8 cellular contexts compared by ENCODE assay signal in the genomic region with DNA sequence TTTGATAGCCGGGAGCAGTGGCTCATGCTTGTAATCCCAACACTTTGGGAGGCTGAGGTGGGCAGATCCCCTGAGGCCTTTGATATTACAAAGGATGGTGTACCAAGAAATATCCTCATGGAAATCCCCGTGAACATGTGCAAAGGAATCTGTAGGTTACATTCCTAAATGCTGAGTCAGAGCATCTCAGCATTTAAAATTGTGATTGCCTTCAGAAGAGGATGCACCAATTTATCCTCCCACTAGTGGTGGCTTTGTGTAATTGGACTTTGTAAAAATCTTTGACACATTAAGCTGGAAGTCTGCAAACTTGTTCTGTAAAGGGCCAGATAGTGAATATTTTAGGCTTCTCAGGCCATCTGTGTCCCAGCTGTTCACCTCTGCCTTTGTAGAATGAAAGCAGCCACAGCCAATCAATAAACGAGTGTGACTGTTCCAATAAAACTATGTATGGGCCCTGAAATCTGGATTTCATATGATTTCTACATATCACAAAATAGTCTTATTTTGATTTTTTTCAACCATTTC. TPM values are rescaled to one million over a fixed set of nuclear protein-coding genes. Genes with fewer than 3 reads are reported as not detected.
A peak's percentile ranks its signal among the peaks of the same experiment; 100 is the strongest.
DNase-seq lines count a peak whose midpoint lies in the region; ATAC-seq and TF ChIP-seq lines count a peak whose summit lies in the region.

No MANE protein-coding gene starts in this region.

- POLR2A ChIA-PET in Caco-2 (lab: Charles Lee), result interaction anchor here (0.6 kb wide), 3 partner anchors 12 to 64 kb away, joined by 3 to 10 read pairs (median 3); a partner anchor contains a TSS

- peak; percentile 71 for ATAC-seq in GM19035 (IDR thresholded peaks at IDR 0.05; ENCODE audit: unreplicated experiment)

- in situ Hi-C loops in KBM-7 (cut with MboI; ENCODE audit: low pct_unique_long_range_greater_than_20kb, low sequenced_read_pairs), result no loop called here

- no TSS peak for BruUV-seq in Caco-2 (replicated peaks; lab: Mats Ljungman, UMichigan)

- H3K27me3 Mint-ChIP-seq in Caco-2 (ENCODE audit: insufficient read depth, unreplicated experiment), result no peaks in the 10 kb centered on the region

- TF ChIP-seq EP300 in sigmoid colon (IDR thresholded peaks at IDR 0.05), result no peak

- intact Hi-C loops in Caco-2 (cut with micrococcal nuclease; ENCODE audit: unreplicated experiment), result loop anchor here (1.0 to 2.0 kb wide), 3 partner anchors 37 to 249 kb away; no protein-coding TSS in a partner anchor
- intact Hi-C loops in sigmoid colon (cut with DNase I), result no loop called here

- H3K4me1 ChIP-seq in Caco-2 (peaks cover 4% of the 10 kb centered on the region; the same call in 1 of the 2 replicates), cardiac muscle cell (ENCODE audit: low read depth) (no peaks in the 10 kb centered on the region), sigmoid colon (peaks cover 0 to 7% (median 0%) of the 10 kb centered on the region in 4 donors)

- H3K9me3 ChIP-seq in Caco-2 (no peaks in the 10 kb centered on the region), cardiac muscle cell (ENCODE audit: low read depth) (no peaks in the 10 kb centered on the region), sigmoid colon (no peaks in the 10 kb centered on the region)

- no peak for TF ChIP-seq POLR2A in sigmoid colon (IDR thresholded peaks at IDR 0.05)

- H3K36me3 ChIP-seq in Caco-2 (ENCODE audit: control insufficient read depth, insufficient read depth, low read length) (peaks cover 3% of the 10 kb centered on the region), cardiac muscle cell (peaks cover 16% of the 10 kb centered on the region), sigmoid colon (peaks cover 0 to 42% (median 20%) of the 10 kb centered on the region in 4 donors)

- TF ChIP-seq CTCF in Caco-2 (IDR thresholded peaks at IDR 0.05; ENCODE audit: insufficient read depth in 1 of 2, low read depth in 1 of 2, low read length in 1 of 2, severe bottlenecking in 1 of 2, unreplicated experiment in 1 of 2), result peak; percentile 42 to 44
- TF ChIP-seq CTCF in WI38 (IDR thresholded peaks at IDR 0.05; ENCODE audit: low read depth, low read length), result peak; percentile 55
- TF ChIP-seq CTCF in cardiac muscle cell (IDR thresholded peaks at IDR 0.05; ENCODE audit: low read depth, low read length), result peak; percentile 60
- TF ChIP-seq CTCF in sigmoid colon (IDR thresholded peaks at IDR 0.05), result peak in 3 of 4 experiments; percentile 4 to 30 (median 16)

- H3K4me1 Mint-ChIP-seq in Caco-2 (ENCODE audit: low read depth, unreplicated experiment), result peaks cover 6% of the 10 kb centered on the region

- CTCF ChIA-PET in Caco-2 (lab: Charles Lee), result interaction anchor here (0.6 kb wide), 3 partner anchors 12 to 281 kb away, joined by 3 to 5 read pairs (median 3); a partner anchor contains a TSS

- peaks cover 67% of the 10 kb centered on the region for H3K36me3 Mint-ChIP-seq in Caco-2 (ENCODE audit: insufficient read depth, unreplicated experiment)

- DNase-seq in Caco-2 (peak; percentile 46 to 68), KBM-7 (peak; percentile 65), cardiac muscle cell (ENCODE audit: low read depth in 1 of 2, low spot score in 1 of 2) (peak; percentile 40 to 89), sigmoid colon (no peak), NCI-H2107 treated with DMSO at 0.1 percent for 48 hours (lab: John Stamatoyannopoulos, UW; ENCODE audit: unreplicated experiment) (no peak), DMS153 treated with DMSO at 0.1 percent for 48 hours (lab: John Stamatoyannopoulos, UW; ENCODE audit: unreplicated experiment) (no peak)

- whole genome bisulfite sequencing in sigmoid colon, 2 donors, result 45 to 62% methylated on average over 3 of the region's 3 CpGs

- H3K4me3 ChIP-seq in Caco-2 (ENCODE audit: low read depth, low read length) (no peak overlapping the region), WI38 (ENCODE audit: low read depth, low read length) (no peak overlapping the region), cardiac muscle cell (no peak overlapping the region), sigmoid colon (no peak overlapping the region)

- peak overlapping the region; percentile 50 for H3K27ac ChIP-seq in cardiac muscle cell
- no peak overlapping the region for H3K27ac ChIP-seq in sigmoid colon

- H3K27ac Mint-ChIP-seq in Caco-2 (ENCODE audit: unreplicated experiment), result peak overlapping the region; percentile 80

- no peak overlapping the region for H3K4me3 Mint-ChIP-seq in Caco-2 (ENCODE audit: unreplicated experiment)

- H3K9me3 Mint-ChIP-seq in Caco-2 (ENCODE audit: unreplicated experiment), result no peaks in the 10 kb centered on the region

- H3K27me3 ChIP-seq in Caco-2 (replicated peaks; ENCODE audit: control insufficient read depth, insufficient read depth, low read length) (no peaks in the 10 kb centered on the region), cardiac muscle cell (no peaks in the 10 kb centered on the region), sigmoid colon (no peaks in the 10 kb centered on the region)

RNA-seq across cellular contexts. Expression of a gene that starts 11.8 kb away (rescaled TPM):
- total RNA-seq in Caco-2 (2022), result 104 and 105 TPM in 2 replicates
- 77.0 and 143 TPM in 2 replicates for total RNA-seq in cardiac muscle cell
- polyA plus RNA-seq in cardiac muscle cell, result 307 and 381 TPM in 2 replicates
- 100 to 1,000 TPM in 2 of 4 donors, 10 to 100 TPM in 2; 51.5 to 124 (median 98.2) TPM for total RNA-seq in sigmoid colon
- polyA plus RNA-seq in sigmoid colon, result 10 to 100 TPM; 55.7 to 97.3 (median 79.8) TPM

RNA-seq across cellular contexts. Expression of a gene that starts 36.5 kb away (rescaled TPM):
- total RNA-seq in Caco-2 (2022) (116 and 134 TPM in 2 replicates), cardiac muscle cell (141 and 220 TPM in 2 replicates), sigmoid colon (100 to 1,000 TPM; 115 to 199 (median 170) TPM)
- polyA plus RNA-seq in cardiac muscle cell (407 and 441 TPM in 2 replicates), sigmoid colon (100 to 1,000 TPM in 2 of 3 donors, 10 to 100 TPM in 1; 86.0 to 130 (median 110) TPM)

Comparison
In these comparisons a context has a peak if more than half of its experiments do, and no peak if none do; other contexts are left out.
1. DNase-seq: peak in Caco-2 (2 of 2), KBM-7 (single experiment) and cardiac muscle cell (2 of 2); none in sigmoid colon (single experiment), NCI-H2107 treated with DMSO at 0.1 percent for 48 hours (single experiment) and DMS153 treated with DMSO at 0.1 percent for 48 hours (single experiment).
2. Peak in every context shown above with its lines, with median percentiles within 50 percentile points of each other: CTCF ChIP-seq.